In the genomic region with DNA sequence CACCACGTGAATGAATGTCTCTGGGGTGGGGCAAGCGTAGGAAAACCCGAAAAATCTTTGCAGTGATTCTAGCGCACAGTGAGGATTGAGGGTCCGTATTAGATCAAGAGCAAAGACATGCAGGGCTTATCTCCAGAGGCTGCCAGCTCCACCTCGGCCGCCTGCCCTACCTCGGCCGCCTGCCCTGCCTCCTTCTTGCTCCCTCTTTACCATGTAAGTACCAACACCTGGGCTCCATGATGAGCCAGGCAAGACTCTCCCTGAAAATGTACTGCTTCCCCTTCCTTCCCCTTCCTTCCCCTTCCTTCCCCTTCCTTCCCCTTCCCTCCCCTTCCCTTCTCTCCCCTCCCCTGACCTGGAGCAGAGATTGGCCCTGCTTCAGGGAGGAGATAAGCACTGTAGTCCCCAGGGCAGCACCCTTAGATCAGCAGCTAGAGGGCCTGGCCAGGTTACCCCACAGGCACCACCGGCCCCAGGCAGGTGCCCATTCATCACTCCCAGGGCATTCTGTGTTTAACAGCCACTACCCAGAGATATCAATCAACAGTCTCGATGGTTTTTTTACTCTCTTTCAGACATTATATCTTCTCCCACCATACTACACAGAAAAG, we compare ENCODE assay signal across 9 cellular contexts. TPM values are rescaled to one million over a fixed set of nuclear protein-coding genes. Genes with fewer than 3 reads are reported as not detected.
DNase-seq lines count a peak whose midpoint lies in the region; ATAC-seq and TF ChIP-seq lines count a peak whose summit lies in the region.
"Had no signal": no experiment of that assay in that cellular context is flagged by ENCODE, and none has a peak within 500 bp of the region (broad histone marks: within the 10 kb centered on the region; RNA-seq: fewer than 3 reads in every experiment).

No MANE protein-coding gene starts in this region.

- peaks cover 8% of the 10 kb centered on the region for H3K4me1 Mint-ChIP-seq in endodermal cell
- peaks cover 13% of the 10 kb centered on the region for H3K4me1 Mint-ChIP-seq in neural crest cell

- ATAC-seq in GM21360 (IDR thresholded peaks at IDR 0.05; ENCODE audit: unreplicated experiment) (no peak), GM21529 (IDR thresholded peaks at IDR 0.05; ENCODE audit: unreplicated experiment) (no peak)

- TF ChIP-seq CTCF in LNCaP clone FGC (IDR thresholded peaks at IDR 0.05; ENCODE audit: control insufficient read depth, extremely low read depth, insufficient read depth) (no peak), endodermal cell (conservative IDR thresholded peaks at IDR 0.05) (no peak), neural crest cell (conservative IDR thresholded peaks at IDR 0.05) (no peak)

- H3K4me3 Mint-ChIP-seq in endodermal cell (no peak overlapping the region), neural crest cell (no peak overlapping the region)

- peak; percentile 13 for DNase-seq in CD1c-positive myeloid dendritic cell (ENCODE audit: extremely low spot score)
- no peak for DNase-seq in LNCaP clone FGC (ENCODE audit: low read depth)
- no peak for DNase-seq in endodermal cell
- DNase-seq in neural crest cell (ENCODE audit: low read depth, low spot score): no peak
- no peak for DNase-seq in A172 (ENCODE audit: low spot score)
- DNase-seq in SIG-M5 treated with dmso at 0.1 percent for 504 hours (lab: John Stamatoyannopoulos, UW; ENCODE audit: unreplicated experiment): no peak

- no peaks in the 10 kb centered on the region for H3K9me3 ChIP-seq in endodermal cell (ENCODE audit: control insufficient read depth, low read length)
- H3K9me3 ChIP-seq: testis had no signal

- H3K4me3 ChIP-seq in LNCaP clone FGC (ENCODE audit: low read depth, low read length): 0 out of 2 replicates have a peak overlapping the region, but pooled peaks have one; percentile 5
- H3K4me3 ChIP-seq in endodermal cell (ENCODE audit: low read length): no peak overlapping the region
- H3K4me3 ChIP-seq: testis had no signal

- no peak overlapping the region for H3K27ac ChIP-seq in endodermal cell (ENCODE audit: low read depth, low read length)
- H3K27ac ChIP-seq: testis had no signal

- peaks cover 2% of the 10 kb centered on the region for H3K4me1 ChIP-seq in endodermal cell (ENCODE audit: control insufficient read depth, insufficient read depth, low read length)

- H3K36me3 Mint-ChIP-seq in endodermal cell (ENCODE audit: low read depth) (peaks cover 50% of the 10 kb centered on the region), neural crest cell (ENCODE audit: low read depth) (peaks cover 17% of the 10 kb centered on the region)

- H3K27me3 ChIP-seq in endodermal cell (ENCODE audit: control insufficient read depth, insufficient read depth, low read length, poor library complexity, severe bottlenecking): no peaks in the 10 kb centered on the region
- H3K27me3 ChIP-seq: testis had no signal

- 95 to 100% methylated on average over 6 to 11 of the region's 11 CpGs for WGBS in endodermal cell (ENCODE audit: insufficient coverage in 1 of 2, insufficient read length in 1 of 2), 2 experiments

- H3K27me3 Mint-ChIP-seq in endodermal cell (ENCODE audit: insufficient read depth): no peaks in the 10 kb centered on the region
- H3K27me3 Mint-ChIP-seq in neural crest cell (ENCODE audit: low read depth): no peaks in the 10 kb centered on the region

- H3K9ac ChIP-seq in endodermal cell (ENCODE audit: extremely low read depth, low read length, poor library complexity, severe bottlenecking): no peak overlapping the region

- peaks cover 68% of the 10 kb centered on the region for H3K36me3 ChIP-seq in endodermal cell (ENCODE audit: control insufficient read depth, insufficient read depth, low read length)

- H3K9me3 Mint-ChIP-seq in endodermal cell (no peaks in the 10 kb centered on the region), neural crest cell (no peaks in the 10 kb centered on the region)

- H3K27ac Mint-ChIP-seq in endodermal cell: peak overlapping the region; percentile 63
- H3K27ac Mint-ChIP-seq in neural crest cell (ENCODE audit: unreplicated experiment): peak overlapping the region; percentile 43

RNA-seq across cellular contexts. Expression of gene ADORA2A, which starts 25.5 kb away (rescaled TPM):
- total RNA-seq in endodermal cell (1 to 10 TPM; 4.1 to 4.7 TPM), neural crest cell (2.1 and 2.8 TPM in 2 replicates)
- polyA plus RNA-seq in endodermal cell (2013, experiment 1 of 2): 4.2 TPM
- polyA plus RNA-seq in endodermal cell (2013, experiment 2 of 2): 4.4 TPM
- 0.52 and 5.1 TPM in 2 replicates for total RNA-seq in A172 (2014; rRNA removed; shearing (Covaris generic))
